ENCODE assay signal across 22 cellular contexts in genomic region chr5:171478946-171479775, GRCh38. TPM values are rescaled to one million over a fixed set of nuclear protein-coding genes. Genes with fewer than 3 reads are reported as not detected.
DNase-seq lines count a peak whose midpoint lies in the region; ATAC-seq and TF ChIP-seq lines count a peak whose summit lies in the region.
"Had no signal": no experiment of that assay in that cellular context is flagged by ENCODE, and none has a peak within 500 bp of the region (broad histone marks: within the 10 kb centered on the region; RNA-seq: fewer than 3 reads in every experiment).

No MANE protein-coding gene starts in this region.

- peaks cover 10 to 22% (median 17%) of the 10 kb centered on the region in 10 experiments for H3K4me1 ChIP-seq in BLaER1 treated with 17β-estradiol and CSF1 and Interleukin-3, amounts not matched to agents 10 nM and 100 nM

- peak overlapping the region in 6 of 11 experiments; percentile 6 to 62 (median 54); a peak in 9 of 22 replicates for H3K27ac ChIP-seq in BLaER1 treated with 17β-estradiol and CSF1 and Interleukin-3, amounts not matched to agents 10 nM and 100 nM
- H3K27ac ChIP-seq: HL-60 had no signal

- no peak for TF ChIP-seq CTCF in GM13976 (IDR thresholded peaks at IDR 0.05; ENCODE audit: borderline replicate concordance, control extremely low read depth, extremely low read depth, insufficient read depth, missing control alignments)

- H3K9ac ChIP-seq in BLaER1 treated with 17β-estradiol and CSF1 and Interleukin-3, amounts not matched to agents 10 nM and 100 nM, result peak overlapping the region in 5 of 11 experiments; percentile 17 to 47 (median 21); a peak in 7 of 22 replicates

- no peaks in the 10 kb centered on the region for H3K27me3 ChIP-seq in BLaER1 treated with 17β-estradiol and CSF1 and Interleukin-3, amounts not matched to agents 10 nM and 100 nM
- H3K27me3 ChIP-seq: MG63 had no signal

- H3K36me3 ChIP-seq in BLaER1 treated with 17β-estradiol and CSF1 and Interleukin-3, amounts not matched to agents 10 nM and 100 nM, result no peaks in the 10 kb centered on the region
- H3K36me3 ChIP-seq: MG63 had no signal

- in situ Hi-C loops in GM13976 (cut with MboI; ENCODE audit: low sequenced_read_pairs, unreplicated experiment) (no loop called here), SK-MEL-5 (cut with HindIII; ENCODE audit: low pct_unique_long_range_greater_than_20kb, low sequenced_read_pairs) (no loop called here)

- no peak overlapping the region for H3K4me3 ChIP-seq in BLaER1 treated with 17β-estradiol and CSF1 and Interleukin-3, amounts not matched to agents 10 nM and 100 nM
- H3K4me3 ChIP-seq: GM23338, MG63 had no signal

- ATAC-seq in GM19463 (IDR thresholded peaks at IDR 0.05; ENCODE audit: unreplicated experiment), result no peak
- ATAC-seq: GM23338, Right ventricle myocardium inferior had no signal

- no peaks in the 10 kb centered on the region for H3K9me3 ChIP-seq in BLaER1 treated with 17β-estradiol and CSF1 and Interleukin-3, amounts not matched to agents 10 nM and 100 nM (replicated peaks in 1 of 11)
- H3K9me3 ChIP-seq: MG63 had no signal

- no peaks in the 10 kb centered on the region for H4K20me1 ChIP-seq in BLaER1 treated with 17β-estradiol and CSF1 and Interleukin-3, amounts not matched to agents 10 nM and 100 nM

- H3K4me2 ChIP-seq in BLaER1 treated with 17β-estradiol and CSF1 and Interleukin-3, amounts not matched to agents 10 nM and 100 nM, result peak overlapping the region; percentile 28 to 93 (median 77); a peak in 21 of 22 replicates
- H3K4me2 ChIP-seq: GM23338 had no signal

- DNase-seq in GM13976 (ENCODE audit: low spot score), result peak; percentile 36
- peak; percentile 13 for DNase-seq in SK-MEL-5 (ENCODE audit: low read depth, low spot score)
- peak; percentile 37 for DNase-seq in iPS-NIHi7 (ENCODE audit: extremely low spot score)
- no peak for DNase-seq in NCI-H524 (lab: John Stamatoyannopoulos, UW)
- DNase-seq in occipital lobe (lab: John Stamatoyannopoulos, UW), result no peak
- no peak for DNase-seq in middle frontal gyrus (ENCODE audit: extremely low spot score, low spot score)
- DNase-seq: C1 segment of cervical spinal cord; GDM1; Karpas-422; MG63; NCI-H1048; NCI-H1436; NCI-H1930; NCI-H345; NCI-H526; NK-92 treated with Interleukin-12 subunit alpha and Interleukin-12 subunit beta, amount 100 ng/mL, for 24 hours; SW 1271 had no signal

RNA-seq across cellular contexts. Expression of gene FGF18, which starts 59.7 kb away (rescaled TPM):
- total RNA-seq in SK-MEL-5 (2014; rRNA removed; shearing (Covaris generic)), result not detected in 2 replicates
- polyA plus RNA-seq in SK-MEL-5 (2015; cell fraction: cytosol; rRNA removed), result 0.04 TPM in 1 of 2 replicates, not detected in the other
- polyA plus RNA-seq in SK-MEL-5 (2015; cell fraction: nucleus; rRNA removed), result 0.73 TPM in 1 of 2 replicates, not detected in the other
- total RNA-seq in occipital lobe, result 0.62 TPM

Comparison
In these comparisons a context has a peak if more than half of its experiments do, and no peak if none do; other contexts are left out.
1. DNase-seq: peak in GM13976 (single experiment), SK-MEL-5 (single experiment) and iPS-NIHi7 (single experiment); none in NCI-H524 (0 of 2), occipital lobe (single experiment) and middle frontal gyrus (single experiment).